ENCODE assay signal across 9 cellular contexts in the genomic region with DNA sequence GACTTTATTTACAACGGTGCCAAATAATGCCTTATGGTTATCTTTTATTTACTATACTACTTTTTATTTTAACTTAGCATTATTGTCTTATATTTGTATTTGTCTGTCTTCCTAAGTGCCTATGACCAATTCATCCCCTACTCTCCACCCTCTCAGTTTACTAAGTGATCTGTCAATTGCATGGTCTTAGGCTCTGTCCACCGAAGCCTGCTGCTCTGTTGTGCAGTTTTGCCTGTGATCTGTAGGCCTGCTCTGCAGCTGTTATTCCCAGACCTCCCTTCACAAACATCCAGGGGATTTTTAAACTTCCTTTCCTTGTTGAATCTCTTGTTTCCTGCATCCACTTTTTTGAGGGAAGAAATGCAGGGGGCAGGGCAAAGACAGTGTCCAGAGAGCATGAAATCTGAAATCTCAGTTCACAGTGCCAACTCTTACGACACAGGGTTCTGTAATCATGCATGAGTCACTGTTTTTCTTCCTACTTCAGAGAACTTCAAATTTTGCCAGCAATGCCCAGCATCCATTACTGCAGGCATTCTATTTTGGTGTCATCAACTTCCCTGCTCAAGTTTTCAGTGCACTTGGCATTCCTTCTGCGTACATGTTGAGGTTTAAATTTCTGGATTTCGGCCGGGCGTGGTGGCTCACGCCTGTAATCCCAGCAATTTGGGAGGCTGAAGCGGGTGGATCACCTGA. TPM values are rescaled to one million over a fixed set of nuclear protein-coding genes. Genes with fewer than 3 reads are reported as not detected.
DNase-seq lines count a peak whose midpoint lies in the region; FAIRE-seq and TF ChIP-seq lines count a peak whose summit lies in the region.
"Had no signal": no experiment of that assay in that cellular context is flagged by ENCODE, and none has a peak within 500 bp of the region (broad histone marks: within the 10 kb centered on the region; RNA-seq: fewer than 3 reads in every experiment).

No MANE protein-coding gene starts in this region.

- no peak for TF ChIP-seq POLR2A in thyroid gland (IDR thresholded peaks at IDR 0.05)

- H3K9me3 ChIP-seq in kidney (ENCODE audit: control insufficient read depth in 1 of 2, low read length in 2 of 2) = no peaks in the 10 kb centered on the region
- no peaks in the 10 kb centered on the region for H3K9me3 ChIP-seq in thyroid gland

- H3K4me3 ChIP-seq in kidney (ENCODE audit: low read length in 2 of 2) (no peak overlapping the region), thyroid gland (replicated peaks in 1 of 3) (no peak overlapping the region)

- no peak overlapping the region for H3K9ac ChIP-seq in kidney (ENCODE audit: low read length in 2 of 2)

- FAIRE-seq in kidney (lab: Jason Lieb, UNC) (peak; percentile 52), D721Med (lab: Jason Lieb, UNC) (no peak)

- intact Hi-C loops in kidney (cut with DNase I) (no loop called here), thyroid gland (cut with DNase I) (no loop called here)

- peaks cover 0 to 9% of the 10 kb centered on the region in 2 donors for H3K4me1 ChIP-seq in kidney (ENCODE audit: control insufficient read depth in 1 of 2, insufficient read depth in 1 of 2, low read depth in 1 of 2, low read length in 2 of 2)
- peaks cover 8 to 41% of the 10 kb centered on the region in 2 donors for H3K4me1 ChIP-seq in thyroid gland

- DNase-seq in DMS 273 (lab: John Stamatoyannopoulos, UW; ENCODE audit: unreplicated experiment) (peak; percentile 5), DMS 273 treated with DMSO at 0.1 percent for 48 hours (lab: John Stamatoyannopoulos, UW) (no peak), amniotic stem cell (lab: John Stamatoyannopoulos, UW) (peak; percentile 93), kidney (no peak), thyroid gland (peak; percentile 65 to 73), D721Med (ENCODE audit: insufficient read length, low spot score) (no peak), NCI-H2227 (lab: John Stamatoyannopoulos, UW; ENCODE audit: unreplicated experiment) (no peak), NCI-H748 treated with DMSO at 0.1 percent for 48 hours (lab: John Stamatoyannopoulos, UW) (no peak)

- WGBS in thyroid gland, 2 donors = 55 to 64% methylated on average over 9 of the region's 9 CpGs

- no peak overlapping the region for H3K27ac ChIP-seq in kidney (ENCODE audit: low read depth in 2 of 2, low read length in 2 of 2)
- peak overlapping the region; percentile 24 to 68 (median 59) for H3K27ac ChIP-seq in thyroid gland
- H3K27ac ChIP-seq: 22Rv1 had no signal

- H3K27me3 ChIP-seq in thyroid gland = no peaks in the 10 kb centered on the region

- H3K36me3 ChIP-seq in kidney (ENCODE audit: control insufficient read depth in 1 of 2, insufficient read depth in 2 of 2, low read length in 2 of 2) (no peaks in the 10 kb centered on the region), thyroid gland (no peaks in the 10 kb centered on the region)

- TF ChIP-seq CTCF in kidney (IDR thresholded peaks at IDR 0.05; ENCODE audit: borderline replicate concordance, extremely low read depth, insufficient read depth) (no peak), thyroid gland (IDR thresholded peaks at IDR 0.05) (no peak), D721Med (IDR thresholded peaks at IDR 0.05; ENCODE audit: insufficient read depth, missing control alignments) (no peak)

RNA-seq across cellular contexts. Expression of a gene that starts 11.4 kb away (rescaled TPM):
- total RNA-seq in kidney (64.8 TPM), thyroid gland (10 to 100 TPM; 12.1 to 30.1 (median 17.7) TPM)
- 2.0 TPM for polyA plus RNA-seq in kidney (ENCODE audit: insufficient read depth, low read depth, low replicate concordance)

Comparison
In these comparisons a context has a peak if more than half of its experiments do, and no peak if none do; other contexts are left out.
1. DNase-seq: peak in DMS 273 (single experiment), amniotic stem cell (single experiment) and thyroid gland (2 of 2); none in DMS 273 treated with DMSO at 0.1 percent for 48 hours (single experiment), kidney (single experiment), D721Med (single experiment), NCI-H2227 (single experiment) and NCI-H748 treated with DMSO at 0.1 percent for 48 hours (single experiment).
2. H3K27ac ChIP-seq: peak in thyroid gland (3 of 3); none in kidney (0 of 2).